ENCODE assay signal across 8 cellular contexts in the genomic region with DNA sequence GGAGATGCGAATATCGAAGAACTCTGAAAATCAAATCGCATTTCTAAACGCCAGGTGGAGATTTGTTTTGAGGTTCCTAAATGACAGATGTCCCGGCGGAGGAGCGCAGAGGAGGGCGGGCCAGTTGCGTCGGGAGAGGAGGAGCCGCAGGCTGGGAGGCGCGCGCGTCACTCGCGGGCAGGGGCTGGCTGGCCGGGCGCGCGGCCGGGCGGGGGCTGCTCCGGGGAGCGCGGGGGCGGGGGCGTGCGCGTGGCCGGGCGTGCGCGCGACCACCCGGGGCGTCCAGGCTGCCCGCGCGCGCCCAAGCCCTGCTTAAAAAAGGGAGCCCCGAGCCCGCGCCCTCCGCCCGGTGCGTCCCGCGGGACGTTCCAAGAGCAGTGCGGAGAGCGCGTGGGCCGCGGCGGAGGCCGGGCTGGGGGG. TPM values are rescaled to one million over a fixed set of nuclear protein-coding genes. Genes with fewer than 3 reads are reported as not detected.
A peak's percentile ranks its signal among the peaks of the same experiment; 100 is the strongest.
DNase-seq lines count a peak whose midpoint lies in the region; ATAC-seq and TF ChIP-seq lines count a peak whose summit lies in the region.

No MANE protein-coding gene starts in this region.

- H3K36me3 ChIP-seq in kidney epithelial cell (ENCODE audit: control insufficient read depth, insufficient read depth, low read length), result no peaks in the 10 kb centered on the region

- no peaks in the 10 kb centered on the region for H3K27me3 ChIP-seq in kidney epithelial cell (ENCODE audit: control insufficient read depth, insufficient read depth, low read length)

- ATAC-seq in GM18868 (IDR thresholded peaks at IDR 0.05; ENCODE audit: unreplicated experiment) (peak; percentile 79), HG03103 (IDR thresholded peaks at IDR 0.05; ENCODE audit: low read depth, unreplicated experiment) (peak; percentile 65)

- TF ChIP-seq CTCF in kidney epithelial cell (IDR thresholded peaks at IDR 0.05; ENCODE audit: insufficient read depth, low read length, poor library complexity, severe bottlenecking), result no peak

- in situ Hi-C loops in ACHN (cut with HindIII; ENCODE audit: low pct_ligation_motif_present, low pct_unique_long_range_greater_than_20kb, low sequenced_read_pairs), result no loop called here

- DNase-seq in ACHN, result peak; percentile 81
- peak; percentile 92 for DNase-seq in NCI-H345 (lab: John Stamatoyannopoulos, UW)
- peak; percentile 74 for DNase-seq in activated CD4-positive, CD25-positive, alpha-beta regulatory T cell treated with anti-CD3 and anti-CD28 coated beads, Interleukin-2, amount 50 U/mL, for 72 hours
- DNase-seq in cerebellar cortex (ENCODE audit: low spot score), result peak; percentile 93
- DNase-seq in kidney epithelial cell (ENCODE audit: low read depth), result no peak
- peak; percentile 62 to 79 for DNase-seq in stimulated activated CD4-positive, alpha-beta T cell treated with anti-CD3 and anti-CD28 coated beads, Interleukin-15, amount 100 ng/mL, for 48 hours (ENCODE audit: low read depth in 2 of 2)

- peak overlapping the region; percentile 51 for H3K4me3 ChIP-seq in kidney epithelial cell (ENCODE audit: low read depth, low read length)

RNA-seq across cellular contexts. Expression of a gene that starts 47.3 kb away (rescaled TPM):
- total RNA-seq in kidney epithelial cell, result 353 and 462 TPM in 2 replicates
